In genomic region chr3:129440648-129441190, GRCh38 we compare ENCODE assay signal across 8 cellular contexts. TPM values are rescaled to one million over a fixed set of nuclear protein-coding genes. Genes with fewer than 3 reads are reported as not detected.
DNase-seq lines count a peak whose midpoint lies in the region; ATAC-seq and TF ChIP-seq lines count a peak whose summit lies in the region.

No MANE protein-coding gene starts in this region.

- H3K36me3 ChIP-seq in SJSA1, result peaks cover 28% of the 10 kb centered on the region

- no peaks in the 10 kb centered on the region for H3K27me3 ChIP-seq in SJSA1 (replicated peaks)
- H3K27me3 ChIP-seq in foreskin keratinocyte, result no peaks in the 10 kb centered on the region

- H3K4me1 ChIP-seq in SJSA1 (replicated peaks) (peaks cover 20% of the 10 kb centered on the region), foreskin keratinocyte (no peaks in the 10 kb centered on the region)

- DNase-seq in DMS 273 treated with DMSO at 0.1 percent for 48 hours (lab: John Stamatoyannopoulos, UW) (peak; percentile 50), DMS 273 (lab: John Stamatoyannopoulos, UW; ENCODE audit: unreplicated experiment) (no peak), SJSA1 (ENCODE audit: low read depth in 1 of 2, low spot score in 2 of 2) (no peak), foreskin keratinocyte (peak in 1 of 2 donors; percentile 9), NCI-H187 treated with DMSO at 0.1 percent for 48 hours (lab: John Stamatoyannopoulos, UW) (no peak)

- H3K4me3 ChIP-seq in SJSA1 (peak overlapping the region; percentile 70), skin epidermis (peak overlapping the region; percentile 73 to 89 (median 84))

- no peak for TF ChIP-seq CTCF in foreskin keratinocyte (conservative IDR thresholded peaks at IDR 0.05)

- TF ChIP-seq POLR2A in GM18505 (IDR thresholded peaks at IDR 0.05; ENCODE audit: borderline replicate concordance, extremely low read depth, insufficient read depth, insufficient read length), result no peak

- H3K27ac ChIP-seq in SJSA1 (peak overlapping the region; percentile 90), foreskin keratinocyte (peak overlapping the region; percentile 66), skin epidermis (peak overlapping the region; percentile 60 to 95 (median 89))

- no peaks in the 10 kb centered on the region for H3K9me3 ChIP-seq in SJSA1 (replicated peaks)

- ATAC-seq in foreskin keratinocyte (no peak), GM21786 (IDR thresholded peaks at IDR 0.05; ENCODE audit: unreplicated experiment) (no peak), GM18505 (IDR thresholded peaks at IDR 0.05; ENCODE audit: unreplicated experiment) (no peak)

RNA-seq across cellular contexts. Expression of gene IFT122, which starts 0.7 kb away (rescaled TPM):
- 13.3 and 14.4 TPM in 2 replicates for total RNA-seq in SJSA1 (2014; rRNA removed; shearing (Covaris generic))
- total RNA-seq in foreskin keratinocyte, result 8.8 and 10.6 TPM in 2 replicates
- polyA plus RNA-seq in foreskin keratinocyte, result 5.6 and 5.8 TPM in 2 replicates

RNA-seq across cellular contexts. Expression of gene MBD4, which starts 1.0 kb away (rescaled TPM):
- 15.2 and 23.6 TPM in 2 replicates for total RNA-seq in SJSA1 (2014; rRNA removed; shearing (Covaris generic))
- 24.0 and 26.5 TPM in 2 replicates for total RNA-seq in foreskin keratinocyte
- polyA plus RNA-seq in foreskin keratinocyte, result 13.1 and 16.9 TPM in 2 replicates

RNA-seq across cellular contexts. Expression of gene EFCAB12, which starts 12.3 kb away (rescaled TPM):
- total RNA-seq in SJSA1 (2014; rRNA removed; shearing (Covaris generic)), result 0.03 TPM in 1 of 2 replicates, not detected in the other
- total RNA-seq in foreskin keratinocyte, result 0.24 and 0.32 TPM in 2 replicates
- 0.20 and 0.27 TPM in 2 replicates for polyA plus RNA-seq in foreskin keratinocyte
